15 cellular contexts compared by ENCODE assay signal in the genomic region with DNA sequence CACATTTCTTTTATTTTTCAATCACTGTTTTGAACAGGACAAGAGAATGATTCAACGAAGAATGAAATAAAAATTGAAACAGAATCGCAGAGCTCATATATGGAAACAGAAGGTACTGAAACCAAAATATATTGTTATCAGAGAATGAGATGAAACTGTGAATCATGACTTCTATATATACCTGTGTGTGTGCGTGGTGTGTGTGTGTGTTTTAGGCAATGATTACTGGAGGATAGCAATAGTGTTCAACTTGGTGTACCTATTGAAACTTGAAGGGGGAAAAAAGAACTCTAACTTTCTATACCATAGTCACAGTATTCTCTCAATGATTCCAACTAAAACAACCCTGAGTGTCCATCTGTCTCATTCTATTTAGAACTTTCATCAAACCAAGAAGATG.
DNase-seq lines count a peak whose midpoint lies in the region; ATAC-seq, FAIRE-seq and TF ChIP-seq lines count a peak whose summit lies in the region.
"Had no signal": no experiment of that assay in that cellular context is flagged by ENCODE, and none has a peak within 500 bp of the region (broad histone marks: within the 10 kb centered on the region; RNA-seq: fewer than 3 reads in every experiment).

No MANE protein-coding gene starts in this region.

- ATAC-seq in GM19372 (IDR thresholded peaks at IDR 0.05; ENCODE audit: low read depth, unreplicated experiment) (peak; percentile 91), HG02759 (IDR thresholded peaks at IDR 0.05; ENCODE audit: unreplicated experiment) (peak; percentile 86), HG03457 (IDR thresholded peaks at IDR 0.05; ENCODE audit: unreplicated experiment) (peak; percentile 93), foreskin keratinocyte (no peak), pancreas (no peak)
- ATAC-seq: left lung had no signal

- H3K9me3 ChIP-seq in pancreas (no peaks in the 10 kb centered on the region), tibial nerve (no peaks in the 10 kb centered on the region)
- H3K9me3 ChIP-seq: colonic mucosa, left lung, prostate gland, uterus had no signal

- DNase-seq in GM06990 (ENCODE audit: extremely low read depth, insufficient read length): peak; percentile 56
- DNase-seq in foreskin keratinocyte: no peak
- no peak for DNase-seq in pancreas
- DNase-seq in DMS114 treated with DMSO at 0.1 percent for 48 hours (lab: John Stamatoyannopoulos, UW; ENCODE audit: unreplicated experiment): no peak
- no peak for DNase-seq in tibial nerve (ENCODE audit: low spot score in 2 of 2)
- DNase-seq: activated effector memory CD4-positive, alpha-beta T cell treated with Interleukin-2 at 50 U/mL for 16 hours; colonic mucosa; foreskin melanocyte; left lung; uterus; WERI-Rb-1 had no signal

- H3K36me3 ChIP-seq in GM06990 (ENCODE audit: control insufficient read depth, insufficient read depth, low read length): no peaks in the 10 kb centered on the region
- no peaks in the 10 kb centered on the region for H3K36me3 ChIP-seq in pancreas
- no peaks in the 10 kb centered on the region for H3K36me3 ChIP-seq in tibial nerve
- H3K36me3 ChIP-seq: colonic mucosa, left lung, prostate gland, uterus, WERI-Rb-1 had no signal

- no peak for TF ChIP-seq EP300 in tibial nerve (IDR thresholded peaks at IDR 0.05)

- FAIRE-seq in pancreas (lab: Jason Lieb, UNC): no peak

- intact Hi-C loops in pancreas (cut with DNase I): no loop called here

- WGBS in pancreas, 2 donors: 85 to 95% methylated on average over 3 of the region's 3 CpGs
- WGBS in tibial nerve, 2 donors: 64 to 93% methylated on average over 3 of the region's 3 CpGs

- H3K27me3 ChIP-seq in GM06990 (replicated peaks; ENCODE audit: control insufficient read depth, insufficient read depth, low read length): no peaks in the 10 kb centered on the region
- no peaks in the 10 kb centered on the region for H3K27me3 ChIP-seq in foreskin keratinocyte
- no peaks in the 10 kb centered on the region for H3K27me3 ChIP-seq in pancreas
- no peaks in the 10 kb centered on the region for H3K27me3 ChIP-seq in tibial nerve
- H3K27me3 ChIP-seq: colonic mucosa, left lung, uterus had no signal

- TF ChIP-seq CTCF in GM06990 (IDR thresholded peaks at IDR 0.05; ENCODE audit: insufficient read depth, low read length, poor library complexity, severe bottlenecking) (no peak), foreskin keratinocyte (conservative IDR thresholded peaks at IDR 0.05) (no peak), pancreas (IDR thresholded peaks at IDR 0.05) (no peak), tibial nerve (IDR thresholded peaks at IDR 0.05) (no peak)

- H3K4me1 ChIP-seq in foreskin keratinocyte (no peaks in the 10 kb centered on the region), pancreas (no peaks in the 10 kb centered on the region), tibial nerve (no peaks in the 10 kb centered on the region)
- H3K4me1 ChIP-seq: colonic mucosa, left lung, prostate gland, uterus had no signal

- H3K27ac ChIP-seq in foreskin keratinocyte (no peak overlapping the region), pancreas (no peak overlapping the region), tibial nerve (no peak overlapping the region)
- H3K27ac ChIP-seq: colonic mucosa, left lung, prostate gland, uterus, WERI-Rb-1 had no signal

- H3K4me3 ChIP-seq in GM06990 (replicated peaks; ENCODE audit: low read depth, low read length): peak overlapping the region; percentile 67
- H3K4me3 ChIP-seq in pancreas: no peak overlapping the region
- H3K4me3 ChIP-seq in tibial nerve: no peak overlapping the region
- H3K4me3 ChIP-seq: colonic mucosa, left lung, prostate gland, uterus had no signal

- no peak for TF ChIP-seq POLR2A in tibial nerve (IDR thresholded peaks at IDR 0.05)

Comparison
In these comparisons a context has a peak if more than half of its experiments do, and no peak if none do; other contexts are left out.
1. ATAC-seq: peak in GM19372 (single experiment), HG02759 (single experiment) and HG03457 (single experiment); none in foreskin keratinocyte (single experiment) and pancreas (0 of 4).